21 cellular contexts compared by ENCODE assay signal in the genomic region with DNA sequence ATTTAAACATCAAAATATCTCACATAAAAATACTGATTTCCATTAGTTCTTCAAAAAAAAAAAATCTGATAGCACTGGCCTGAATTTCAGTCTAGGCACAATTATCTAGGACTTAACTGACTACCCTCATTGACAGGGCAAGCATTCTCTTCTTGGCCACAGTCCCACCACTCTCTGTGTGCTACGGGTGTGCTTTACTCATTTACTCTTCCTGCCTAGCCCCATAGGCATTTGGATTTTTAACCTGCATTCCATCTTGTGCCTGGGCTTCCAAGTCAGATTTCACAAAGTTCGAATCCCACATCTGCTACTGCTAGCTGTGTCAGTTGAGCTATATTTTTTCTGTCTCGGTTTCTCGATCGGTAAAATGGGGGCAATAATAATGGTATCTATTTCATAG. TPM values are rescaled to one million over a fixed set of nuclear protein-coding genes. Genes with fewer than 3 reads are reported as not detected.
DNase-seq lines count a peak whose midpoint lies in the region; ATAC-seq, FAIRE-seq and TF ChIP-seq lines count a peak whose summit lies in the region.
"Had no signal": no experiment of that assay in that cellular context is flagged by ENCODE, and none has a peak within 500 bp of the region (broad histone marks: within the 10 kb centered on the region; RNA-seq: fewer than 3 reads in every experiment).

No MANE protein-coding gene starts in this region.

- DNase-seq in EL (peak; percentile 37), M059J (ENCODE audit: low read depth) (peak; percentile 48), astrocyte (ENCODE audit: low read depth) (no peak), osteoblast (ENCODE audit: insufficient read length, low spot score, missing footprints) (peak; percentile 57), body of pancreas (no peak), NCI-H146 (lab: John Stamatoyannopoulos, UW) (no peak), NK-92 (lab: John Stamatoyannopoulos, UW; ENCODE audit: unreplicated experiment) (no peak), epidermal melanocyte (ENCODE audit: insufficient read length, low spot score) (no peak)
- DNase-seq: Calu3; CD4-positive, alpha-beta T cell; DMS53; NCI-H1105; NCI-H1694 treated with DMSO at 0.1 percent for 48 hours; NCI-H748 treated with DMSO at 0.1 percent for 48 hours; PC-3 had no signal

- peak overlapping the region; percentile 1 for H3K27ac ChIP-seq in astrocyte (ENCODE audit: low read depth, low read length)
- H3K27ac ChIP-seq in osteoblast (ENCODE audit: low read depth, low read length), result no peak overlapping the region
- no peak overlapping the region for H3K27ac ChIP-seq in body of pancreas
- H3K27ac ChIP-seq: KMS-11, SJSA1 had no signal

- peaks cover 77% of the 10 kb centered on the region for H4K20me1 ChIP-seq in astrocyte (ENCODE audit: insufficient read depth, low read length)
- H4K20me1 ChIP-seq in osteoblast (ENCODE audit: insufficient read depth, low read length), result peaks cover 77% of the 10 kb centered on the region

- no peak overlapping the region for H2AFZ ChIP-seq in astrocyte (ENCODE audit: low read depth, low read length)
- no peak overlapping the region for H2AFZ ChIP-seq in osteoblast (ENCODE audit: low read length)

- H3K4me1 Mint-ChIP-seq in astrocyte (ENCODE audit: low read depth, unreplicated experiment), result peaks cover 68% of the 10 kb centered on the region
- H3K4me1 Mint-ChIP-seq: B cell had no signal

- peak overlapping the region; percentile 78 for H3K4me2 ChIP-seq in astrocyte (ENCODE audit: low read length)
- H3K4me2 ChIP-seq in osteoblast (ENCODE audit: insufficient read depth, low read length), result no peak overlapping the region
- H3K4me2 ChIP-seq: KMS-11 had no signal

- WGBS in body of pancreas, 2 donors, result 82 to 85% methylated on average over 5 of the region's 5 CpGs

- H3K27ac Mint-ChIP-seq in astrocyte (ENCODE audit: unreplicated experiment), result peak overlapping the region; percentile 85
- H3K27ac Mint-ChIP-seq: B cell; CD4-positive, alpha-beta T cell had no signal

- no peak overlapping the region for H3K9ac ChIP-seq in astrocyte (ENCODE audit: low read length)
- H3K9ac ChIP-seq: KMS-11 had no signal

- peak overlapping the region; percentile 36 for H3K4me3 Mint-ChIP-seq in astrocyte (ENCODE audit: unreplicated experiment)
- H3K4me3 Mint-ChIP-seq: B cell; CD4-positive, alpha-beta T cell had no signal

- no peak for TF ChIP-seq POLR2A in body of pancreas (IDR thresholded peaks at IDR 0.05)

- peaks cover 10% of the 10 kb centered on the region for H3K36me3 Mint-ChIP-seq in astrocyte (ENCODE audit: low read depth, unreplicated experiment)

- FAIRE-seq in astrocyte (lab: Jason Lieb, UNC), result no peak
- FAIRE-seq: G401.6, GM12878, HepG2 had no signal

- intact Hi-C loops in body of pancreas (cut with DNase I), result no loop called here

- H3K4me3 ChIP-seq in astrocyte (ENCODE audit: insufficient read depth, low read depth, low read length) (no peak overlapping the region), osteoblast (ENCODE audit: insufficient read depth, low read length) (no peak overlapping the region), body of pancreas (no peak overlapping the region)
- H3K4me3 ChIP-seq: GM12878, SJSA1 had no signal

- H3K9me3 ChIP-seq in astrocyte (ENCODE audit: insufficient read depth, low read depth, low read length), result no peaks in the 10 kb centered on the region
- H3K9me3 ChIP-seq in osteoblast (ENCODE audit: low read depth, low read length), result no peaks in the 10 kb centered on the region
- no peaks in the 10 kb centered on the region for H3K9me3 ChIP-seq in body of pancreas

- H3K36me3 ChIP-seq in astrocyte (ENCODE audit: insufficient read depth, low read length), result no peaks in the 10 kb centered on the region
- H3K36me3 ChIP-seq in osteoblast (ENCODE audit: insufficient read depth, low read length), result peaks cover 6% of the 10 kb centered on the region
- no peaks in the 10 kb centered on the region for H3K36me3 ChIP-seq in body of pancreas (replicated peaks in 1 of 2; ENCODE audit: insufficient read depth in 1 of 2, low read depth in 2 of 2)
- H3K36me3 ChIP-seq: SJSA1 had no signal

- H3K27me3 Mint-ChIP-seq in astrocyte (ENCODE audit: low read depth, unreplicated experiment), result no peaks in the 10 kb centered on the region
- H3K27me3 Mint-ChIP-seq: CD4-positive, alpha-beta T cell had no signal

- H3K27me3 ChIP-seq in astrocyte (ENCODE audit: insufficient read depth, low read length) (no peaks in the 10 kb centered on the region), osteoblast (ENCODE audit: insufficient read depth, low read length) (no peaks in the 10 kb centered on the region), body of pancreas (no peaks in the 10 kb centered on the region)
- H3K27me3 ChIP-seq: SJSA1 had no signal

- H3K79me2 ChIP-seq in astrocyte (ENCODE audit: insufficient read depth, low read length), result peaks cover 99% of the 10 kb centered on the region
- peaks cover 99% of the 10 kb centered on the region for H3K79me2 ChIP-seq in osteoblast (ENCODE audit: insufficient read depth, low read length)

- H3K9me3 Mint-ChIP-seq in astrocyte (ENCODE audit: unreplicated experiment), result peaks cover 3% of the 10 kb centered on the region
- H3K9me3 Mint-ChIP-seq: CD4-positive, alpha-beta T cell had no signal

- TF ChIP-seq CTCF in astrocyte (IDR thresholded peaks at IDR 0.05; ENCODE audit: insufficient read depth, low read depth, low read length) (no peak), osteoblast (IDR thresholded peaks at IDR 0.05; ENCODE audit: extremely low read depth, low read depth, low read length) (no peak), body of pancreas (IDR thresholded peaks at IDR 0.05) (no peak)

- H3K4me1 ChIP-seq in astrocyte (ENCODE audit: insufficient read depth, low read length) (peaks cover 43% of the 10 kb centered on the region), osteoblast (ENCODE audit: insufficient read depth, low read length) (peaks cover 53% of the 10 kb centered on the region), body of pancreas (peaks cover 30% of the 10 kb centered on the region)

- no peak for ATAC-seq in body of pancreas
- ATAC-seq: HepG2, PC-3 had no signal

RNA-seq across cellular contexts. Expression of gene PTPN14, which starts 38.0 kb away (rescaled TPM):
- total RNA-seq in M059J (2014; rRNA removed; shearing (Covaris generic)), result 13.8 and 27.4 TPM in 2 replicates
- total RNA-seq in astrocyte, result 154 and 177 TPM in 2 replicates
- total RNA-seq in osteoblast, result 122 and 131 TPM in 2 replicates
- 10 to 100 TPM; 10.5 to 18.7 TPM for total RNA-seq in body of pancreas
- total RNA-seq: B cell had no signal

Comparison
In these comparisons a context has a peak if more than half of its experiments do, and no peak if none do; other contexts are left out.
1. DNase-seq: peak in EL (single experiment), M059J (single experiment) and osteoblast (single experiment); none in astrocyte (single experiment), body of pancreas (0 of 4), NCI-H146 (single experiment), NK-92 (single experiment) and epidermal melanocyte (single experiment).